In the genomic region with DNA sequence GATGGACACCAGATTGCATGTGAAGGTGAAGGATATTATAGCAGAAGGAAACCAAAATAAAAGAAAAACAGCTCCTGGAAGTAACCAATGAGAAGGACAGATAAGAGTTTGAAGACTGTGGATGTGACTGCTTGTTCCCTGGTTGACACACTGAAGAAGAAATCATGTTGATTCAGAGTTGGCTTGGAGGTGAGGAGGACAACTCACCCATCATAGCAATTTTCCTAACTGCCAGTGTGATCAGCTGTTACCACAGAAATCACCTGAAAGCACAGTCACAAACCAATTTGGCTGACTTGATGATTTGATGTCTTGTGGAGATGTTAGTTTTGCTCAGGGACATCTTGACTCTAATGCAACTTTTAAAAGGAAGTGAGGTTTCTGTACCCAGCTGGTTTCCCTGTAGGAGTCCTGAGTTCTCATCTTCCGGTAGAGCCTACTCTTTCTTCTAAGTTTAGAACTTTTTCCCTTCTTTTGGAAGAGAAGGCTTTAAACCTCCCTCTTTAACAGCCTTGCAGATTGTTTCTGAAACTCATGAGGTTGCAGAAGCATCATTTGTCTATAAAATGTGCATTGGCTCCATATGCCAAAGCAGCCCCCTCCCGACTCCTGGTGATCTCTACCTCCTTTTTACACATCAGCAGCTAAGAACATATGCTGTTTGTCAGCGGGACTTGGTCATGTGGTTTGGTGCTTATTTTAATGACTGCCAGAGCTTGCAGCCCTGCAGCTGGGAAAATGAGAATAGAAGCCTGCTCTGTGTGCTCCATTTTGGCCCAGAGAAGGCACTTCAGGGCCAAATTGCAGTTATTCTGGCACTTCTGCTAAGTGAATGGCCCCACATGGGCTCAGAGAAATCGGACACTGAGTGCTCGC, we compare ENCODE assay signal across 2 cellular contexts.
TF ChIP-seq lines count a peak whose summit lies in the region.

No MANE protein-coding gene starts in this region.

TF ChIP-seq in K562, 482 proteins besides CTCF, POLR2A, EP300 and RAD21:
- TF ChIP-seq DACH1 (IDR thresholded peaks at IDR 0.05; ENCODE audit: partially characterized antibody), result peak; percentile 51
- TF ChIP-seq BRD9 (IDR thresholded peaks at IDR 0.05; ENCODE audit: low read depth, partially characterized antibody), result no peak

TF ChIP-seq in HepG2, 621 proteins besides CTCF, POLR2A, EP300 and RAD21:
- TF ChIP-seq, protein P1, sequence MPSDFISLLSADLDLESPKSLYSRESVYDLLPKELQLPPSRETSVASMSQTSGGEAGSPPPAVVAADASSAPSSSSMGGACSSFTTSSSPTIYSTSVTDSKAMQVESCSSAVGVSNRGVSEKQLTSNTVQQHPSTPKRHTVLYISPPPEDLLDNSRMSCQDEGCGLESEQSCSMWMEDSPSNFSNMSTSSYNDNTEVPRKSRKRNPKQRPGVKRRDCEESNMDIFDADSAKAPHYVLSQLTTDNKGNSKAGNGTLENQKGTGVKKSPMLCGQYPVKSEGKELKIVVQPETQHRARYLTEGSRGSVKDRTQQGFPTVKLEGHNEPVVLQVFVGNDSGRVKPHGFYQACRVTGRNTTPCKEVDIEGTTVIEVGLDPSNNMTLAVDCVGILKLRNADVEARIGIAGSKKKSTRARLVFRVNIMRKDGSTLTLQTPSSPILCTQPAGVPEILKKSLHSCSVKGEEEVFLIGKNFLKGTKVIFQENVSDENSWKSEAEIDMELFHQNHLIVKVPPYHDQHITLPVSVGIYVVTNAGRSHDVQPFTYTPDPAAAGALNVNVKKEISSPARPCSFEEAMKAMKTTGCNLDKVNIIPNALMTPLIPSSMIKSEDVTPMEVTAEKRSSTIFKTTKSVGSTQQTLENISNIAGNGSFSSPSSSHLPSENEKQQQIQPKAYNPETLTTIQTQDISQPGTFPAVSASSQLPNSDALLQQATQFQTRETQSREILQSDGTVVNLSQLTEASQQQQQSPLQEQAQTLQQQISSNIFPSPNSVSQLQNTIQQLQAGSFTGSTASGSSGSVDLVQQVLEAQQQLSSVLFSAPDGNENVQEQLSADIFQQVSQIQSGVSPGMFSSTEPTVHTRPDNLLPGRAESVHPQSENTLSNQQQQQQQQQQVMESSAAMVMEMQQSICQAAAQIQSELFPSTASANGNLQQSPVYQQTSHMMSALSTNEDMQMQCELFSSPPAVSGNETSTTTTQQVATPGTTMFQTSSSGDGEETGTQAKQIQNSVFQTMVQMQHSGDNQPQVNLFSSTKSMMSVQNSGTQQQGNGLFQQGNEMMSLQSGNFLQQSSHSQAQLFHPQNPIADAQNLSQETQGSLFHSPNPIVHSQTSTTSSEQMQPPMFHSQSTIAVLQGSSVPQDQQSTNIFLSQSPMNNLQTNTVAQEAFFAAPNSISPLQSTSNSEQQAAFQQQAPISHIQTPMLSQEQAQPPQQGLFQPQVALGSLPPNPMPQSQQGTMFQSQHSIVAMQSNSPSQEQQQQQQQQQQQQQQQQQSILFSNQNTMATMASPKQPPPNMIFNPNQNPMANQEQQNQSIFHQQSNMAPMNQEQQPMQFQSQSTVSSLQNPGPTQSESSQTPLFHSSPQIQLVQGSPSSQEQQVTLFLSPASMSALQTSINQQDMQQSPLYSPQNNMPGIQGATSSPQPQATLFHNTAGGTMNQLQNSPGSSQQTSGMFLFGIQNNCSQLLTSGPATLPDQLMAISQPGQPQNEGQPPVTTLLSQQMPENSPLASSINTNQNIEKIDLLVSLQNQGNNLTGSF (CRISPR knock-in tag; IDR thresholded peaks at IDR 0.05), result no peak
- no peak for TF ChIP-seq ZNF510 (CRISPR knock-in tag; IDR thresholded peaks at IDR 0.05; ENCODE audit: low read depth)
- no peak for TF ChIP-seq SP140L (CRISPR knock-in tag; IDR thresholded peaks at IDR 0.05; ENCODE audit: borderline replicate concordance)
- TF ChIP-seq SMC3 (IDR thresholded peaks at IDR 0.05; ENCODE audit: low read length), result no peak
- TF ChIP-seq ZSCAN25 (CRISPR knock-in tag; IDR thresholded peaks at IDR 0.05), result no peak
- TF ChIP-seq, protein P2, sequence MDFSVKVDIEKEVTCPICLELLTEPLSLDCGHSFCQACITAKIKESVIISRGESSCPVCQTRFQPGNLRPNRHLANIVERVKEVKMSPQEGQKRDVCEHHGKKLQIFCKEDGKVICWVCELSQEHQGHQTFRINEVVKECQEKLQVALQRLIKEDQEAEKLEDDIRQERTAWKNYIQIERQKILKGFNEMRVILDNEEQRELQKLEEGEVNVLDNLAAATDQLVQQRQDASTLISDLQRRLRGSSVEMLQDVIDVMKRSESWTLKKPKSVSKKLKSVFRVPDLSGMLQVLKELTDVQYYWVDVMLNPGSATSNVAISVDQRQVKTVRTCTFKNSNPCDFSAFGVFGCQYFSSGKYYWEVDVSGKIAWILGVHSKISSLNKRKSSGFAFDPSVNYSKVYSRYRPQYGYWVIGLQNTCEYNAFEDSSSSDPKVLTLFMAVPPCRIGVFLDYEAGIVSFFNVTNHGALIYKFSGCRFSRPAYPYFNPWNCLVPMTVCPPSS (IDR thresholded peaks at IDR 0.05), result no peak
- TF ChIP-seq, protein P3, sequence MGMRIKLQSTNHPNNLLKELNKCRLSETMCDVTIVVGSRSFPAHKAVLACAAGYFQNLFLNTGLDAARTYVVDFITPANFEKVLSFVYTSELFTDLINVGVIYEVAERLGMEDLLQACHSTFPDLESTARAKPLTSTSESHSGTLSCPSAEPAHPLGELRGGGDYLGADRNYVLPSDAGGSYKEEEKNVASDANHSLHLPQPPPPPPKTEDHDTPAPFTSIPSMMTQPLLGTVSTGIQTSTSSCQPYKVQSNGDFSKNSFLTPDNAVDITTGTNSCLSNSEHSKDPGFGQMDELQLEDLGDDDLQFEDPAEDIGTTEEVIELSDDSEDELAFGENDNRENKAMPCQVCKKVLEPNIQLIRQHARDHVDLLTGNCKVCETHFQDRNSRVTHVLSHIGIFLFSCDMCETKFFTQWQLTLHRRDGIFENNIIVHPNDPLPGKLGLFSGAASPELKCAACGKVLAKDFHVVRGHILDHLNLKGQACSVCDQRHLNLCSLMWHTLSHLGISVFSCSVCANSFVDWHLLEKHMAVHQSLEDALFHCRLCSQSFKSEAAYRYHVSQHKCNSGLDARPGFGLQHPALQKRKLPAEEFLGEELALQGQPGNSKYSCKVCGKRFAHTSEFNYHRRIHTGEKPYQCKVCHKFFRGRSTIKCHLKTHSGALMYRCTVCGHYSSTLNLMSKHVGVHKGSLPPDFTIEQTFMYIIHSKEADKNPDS (CRISPR knock-in tag; IDR thresholded peaks at IDR 0.05), result no peak
- TF ChIP-seq, protein P4, sequence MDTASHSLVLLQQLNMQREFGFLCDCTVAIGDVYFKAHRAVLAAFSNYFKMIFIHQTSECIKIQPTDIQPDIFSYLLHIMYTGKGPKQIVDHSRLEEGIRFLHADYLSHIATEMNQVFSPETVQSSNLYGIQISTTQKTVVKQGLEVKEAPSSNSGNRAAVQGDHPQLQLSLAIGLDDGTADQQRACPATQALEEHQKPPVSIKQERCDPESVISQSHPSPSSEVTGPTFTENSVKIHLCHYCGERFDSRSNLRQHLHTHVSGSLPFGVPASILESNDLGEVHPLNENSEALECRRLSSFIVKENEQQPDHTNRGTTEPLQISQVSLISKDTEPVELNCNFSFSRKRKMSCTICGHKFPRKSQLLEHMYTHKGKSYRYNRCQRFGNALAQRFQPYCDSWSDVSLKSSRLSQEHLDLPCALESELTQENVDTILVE (CRISPR knock-in tag; IDR thresholded peaks at IDR 0.05), result no peak
- TF ChIP-seq GATA4 (IDR thresholded peaks at IDR 0.05; ENCODE audit: borderline replicate concordance, low read depth), result no peak
- TF ChIP-seq HMGA1 (CRISPR knock-in tag; conservative IDR thresholded peaks at IDR 0.05), result no peak
- no peak for TF ChIP-seq ZSCAN29 (CRISPR knock-in tag; conservative IDR thresholded peaks at IDR 0.05)
- no peak for TF ChIP-seq ADNP (CRISPR knock-in tag; IDR thresholded peaks at IDR 0.05)
- no peak for TF ChIP-seq ZNF264 (CRISPR knock-in tag; IDR thresholded peaks at IDR 0.05)
- TF ChIP-seq ZFAT (CRISPR knock-in tag; conservative IDR thresholded peaks at IDR 0.05), result no peak
- TF ChIP-seq, protein P5, sequence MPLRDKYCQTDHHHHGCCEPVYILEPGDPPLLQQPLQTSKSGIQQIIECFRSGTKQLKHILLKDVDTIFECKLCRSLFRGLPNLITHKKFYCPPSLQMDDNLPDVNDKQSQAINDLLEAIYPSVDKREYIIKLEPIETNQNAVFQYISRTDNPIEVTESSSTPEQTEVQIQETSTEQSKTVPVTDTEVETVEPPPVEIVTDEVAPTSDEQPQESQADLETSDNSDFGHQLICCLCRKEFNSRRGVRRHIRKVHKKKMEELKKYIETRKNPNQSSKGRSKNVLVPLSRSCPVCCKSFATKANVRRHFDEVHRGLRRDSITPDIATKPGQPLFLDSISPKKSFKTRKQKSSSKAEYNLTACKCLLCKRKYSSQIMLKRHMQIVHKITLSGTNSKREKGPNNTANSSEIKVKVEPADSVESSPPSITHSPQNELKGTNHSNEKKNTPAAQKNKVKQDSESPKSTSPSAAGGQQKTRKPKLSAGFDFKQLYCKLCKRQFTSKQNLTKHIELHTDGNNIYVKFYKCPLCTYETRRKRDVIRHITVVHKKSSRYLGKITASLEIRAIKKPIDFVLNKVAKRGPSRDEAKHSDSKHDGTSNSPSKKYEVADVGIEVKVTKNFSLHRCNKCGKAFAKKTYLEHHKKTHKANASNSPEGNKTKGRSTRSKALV (CRISPR knock-in tag; IDR thresholded peaks at IDR 0.05), result no peak
- TF ChIP-seq SP5 (CRISPR knock-in tag; IDR thresholded peaks at IDR 0.05; ENCODE audit: borderline replicate concordance, low read depth), result no peak
- TF ChIP-seq CAMTA2 (CRISPR knock-in tag; IDR thresholded peaks at IDR 0.05; ENCODE audit: borderline replicate concordance), result no peak
- TF ChIP-seq KDM5B (CRISPR knock-in tag; IDR thresholded peaks at IDR 0.05; ENCODE audit: borderline replicate concordance), result no peak
- no peak for TF ChIP-seq ZBTB7A (CRISPR knock-in tag; IDR thresholded peaks at IDR 0.05)
